Comparison of ENCODE assay signal across 33 cellular contexts in the genomic region with DNA sequence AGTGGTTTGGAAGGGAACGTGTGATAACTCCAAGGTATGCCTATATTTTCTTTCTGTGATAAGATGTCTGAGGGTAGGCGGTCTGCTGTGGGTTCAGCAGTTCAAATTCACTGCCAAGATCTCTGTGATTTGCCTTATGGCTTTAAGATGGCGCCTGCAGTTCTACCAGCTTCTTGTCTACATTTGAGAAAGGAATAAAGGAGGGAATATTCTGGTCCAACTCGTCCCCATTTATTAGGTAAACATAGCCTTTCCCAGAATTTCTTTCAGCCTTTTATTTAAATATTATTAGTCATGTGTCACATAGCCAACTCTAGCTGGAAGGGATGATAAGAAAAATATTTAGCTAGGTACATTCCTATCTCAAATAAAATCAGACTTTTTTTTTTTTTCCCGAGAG. TPM values are rescaled to one million over a fixed set of nuclear protein-coding genes. Genes with fewer than 3 reads are reported as not detected.
"Had no signal": no experiment of that assay in that cellular context is flagged by ENCODE, and none has a peak within 500 bp of the region (broad histone marks: within the 10 kb centered on the region; RNA-seq: fewer than 3 reads in every experiment).

No MANE protein-coding gene starts in this region.

- H3K9me3 Mint-ChIP-seq: activated B cell treated with CpG ODN at 0.5 μM for 24 hours; activated CD8-positive, alpha-beta T cell treated with anti-CD3 and anti-CD28 coated beads for 36 hours; activated naive CD4-positive, alpha-beta T cell treated with anti-CD3 and anti-CD28 coated beads, Interleukin-2, amount 10 ng/mL, durations not matched to agents 7 days and 5 days; activated naive CD4-positive, alpha-beta T cell treated with anti-CD3 and anti-CD28 coated beads, Interleukin-2, amount 50 U/mL, for 72 hours; activated naive CD8-positive, alpha-beta T cell treated with anti-CD3 and anti-CD28 coated beads, Interleukin-2, amount 10 ng/mL, durations not matched to agents 7 days and 5 days; activated T-cell treated with anti-CD3 and anti-CD28 coated beads, Interleukin-2, amount 50 U/mL, for 4 hours; T-helper 2 cell treated with Interferon-gamma antibody and Interleukin-4, amounts not matched to agents 5 μg/mL and 100 μg/mL, for 36 hours had no signal

- H3K27ac Mint-ChIP-seq: activated B cell treated with CpG ODN at 0.5 μM for 24 hours; activated CD8-positive, alpha-beta T cell treated with anti-CD3 and anti-CD28 coated beads for 36 hours; activated naive CD4-positive, alpha-beta T cell treated with anti-CD3 and anti-CD28 coated beads, Interleukin-2, amount 10 ng/mL, durations not matched to agents 7 days and 5 days; activated naive CD4-positive, alpha-beta T cell treated with anti-CD3 and anti-CD28 coated beads, Interleukin-2, amount 50 U/mL, for 72 hours; activated naive CD8-positive, alpha-beta T cell treated with anti-CD3 and anti-CD28 coated beads, Interleukin-2, amount 10 ng/mL, durations not matched to agents 7 days and 5 days; activated T-helper 17 cell treated with anti-CD3 and anti-CD28 coated beads, Interleukin-2, amount 50 U/mL, for 72 hours; T-helper 17 cell; T-helper 2 cell treated with Interferon-gamma antibody and Interleukin-4, amounts not matched to agents 5 μg/mL and 100 μg/mL, for 36 hours had no signal

- DNase-seq: activated B cell treated with CpG ODN at 0.5 μM for 24 hours; activated CD4-positive, alpha-beta T cell treated with anti-CD3 and anti-CD28 coated beads for 48 hours; activated CD4-positive, alpha-beta T cell treated with anti-CD3 and anti-CD28 coated beads, Interleukin-2, amount 50 U/mL, for 1 hour; activated CD4-positive, alpha-beta T cell treated with anti-CD3 and anti-CD28 coated beads, Interleukin-2, amount 50 U/mL, for 48 hours; activated CD8-positive, alpha-beta memory T cell treated with anti-CD3 and anti-CD28 coated beads for 24 hours; activated CD8-positive, alpha-beta T cell treated with anti-CD3 and anti-CD28 coated beads for 36 hours; activated effector memory CD4-positive, alpha-beta T cell treated with anti-CD3 and anti-CD28 coated beads, Interleukin-2, amount 50 U/mL, for 16 hours; activated naive CD4-positive, alpha-beta T cell; activated naive CD4-positive, alpha-beta T cell treated with anti-CD3 and anti-CD28 coated beads, Interleukin-2, amount 10 ng/mL, durations not matched to agents 7 days and 5 days; activated naive CD8-positive, alpha-beta T cell treated with anti-CD3 and anti-CD28 coated beads, Interleukin-2, amount 10 ng/mL, durations not matched to agents 7 days and 5 days; activated T-cell treated with anti-CD3 and anti-CD28 coated beads, Interleukin-2, amount 50 U/mL, for 4 hours; amniotic stem cell; anterior cingulate cortex; body of pancreas; central memory CD4-positive, alpha-beta T cell; cerebellar nuclear complex; colonic mucosa; effector CD8-positive, alpha-beta T cell; esophagus squamous epithelium; foreskin fibroblast; head of caudate nucleus; T-helper 1 cell; T-helper 17 cell; T1000 had no signal

- H3K27ac ChIP-seq: body of pancreas, breast epithelium, cardiac muscle cell, colonic mucosa, epithelial cell of prostate, esophagus squamous epithelium, WERI-Rb-1 had no signal

- H3K4me3 Mint-ChIP-seq: activated B cell treated with CpG ODN at 0.5 μM for 24 hours; activated CD8-positive, alpha-beta T cell treated with anti-CD3 and anti-CD28 coated beads for 36 hours; activated naive CD4-positive, alpha-beta T cell treated with anti-CD3 and anti-CD28 coated beads, Interleukin-2, amount 10 ng/mL, durations not matched to agents 7 days and 5 days; activated naive CD8-positive, alpha-beta T cell treated with anti-CD3 and anti-CD28 coated beads, Interleukin-2, amount 10 ng/mL, durations not matched to agents 7 days and 5 days; activated T-cell treated with anti-CD3 and anti-CD28 coated beads, Interleukin-2, amount 50 U/mL, for 4 hours; activated T-helper 17 cell treated with anti-CD3 and anti-CD28 coated beads, Interleukin-2, amount 50 U/mL, for 72 hours; T-helper 17 cell; T-helper 2 cell treated with Interferon-gamma antibody and Interleukin-4, amounts not matched to agents 5 μg/mL and 100 μg/mL, for 36 hours had no signal

- H3K4me1 Mint-ChIP-seq: activated B cell treated with CpG ODN at 0.5 μM for 24 hours; activated naive CD4-positive, alpha-beta T cell treated with anti-CD3 and anti-CD28 coated beads, Interleukin-2, amount 10 ng/mL, durations not matched to agents 7 days and 5 days; activated naive CD8-positive, alpha-beta T cell treated with anti-CD3 and anti-CD28 coated beads, Interleukin-2, amount 10 ng/mL, durations not matched to agents 7 days and 5 days; activated T-helper 17 cell treated with anti-CD3 and anti-CD28 coated beads, Interleukin-2, amount 50 U/mL, for 72 hours; T-helper 17 cell had no signal

- H3K27me3 ChIP-seq: body of pancreas, breast epithelium, colonic mucosa, esophagus squamous epithelium had no signal

- H3K4me1 ChIP-seq: body of pancreas, breast epithelium, colonic mucosa, esophagus squamous epithelium had no signal

- H3K27me3 Mint-ChIP-seq: activated B cell treated with CpG ODN at 0.5 μM for 24 hours; activated CD8-positive, alpha-beta T cell treated with anti-CD3 and anti-CD28 coated beads for 36 hours had no signal

- H3K36me3 Mint-ChIP-seq: activated naive CD4-positive, alpha-beta T cell treated with anti-CD3 and anti-CD28 coated beads, Interleukin-2, amount 10 ng/mL, durations not matched to agents 7 days and 5 days; activated naive CD4-positive, alpha-beta T cell treated with anti-CD3 and anti-CD28 coated beads, Interleukin-2, amount 50 U/mL, for 72 hours; activated naive CD8-positive, alpha-beta T cell treated with anti-CD3 and anti-CD28 coated beads, Interleukin-2, amount 10 ng/mL, durations not matched to agents 7 days and 5 days had no signal

- H3K9me3 ChIP-seq: body of pancreas, breast epithelium, colonic mucosa, esophagus squamous epithelium had no signal

- H3K36me3 ChIP-seq: breast epithelium, cardiac muscle cell, colonic mucosa, esophagus squamous epithelium, WERI-Rb-1 had no signal

- H3K4me3 ChIP-seq: body of pancreas, breast epithelium, cardiac muscle cell, colonic mucosa, esophagus squamous epithelium had no signal

RNA-seq across cellular contexts. Expression of gene KCNJ8, which starts 48.8 kb away (rescaled TPM):
- total RNA-seq: activated B cell treated with CpG ODN at 0.5 μM for 24 hours; activated CD8-positive, alpha-beta T cell treated with anti-CD3 and anti-CD28 coated beads for 36 hours; activated naive CD4-positive, alpha-beta T cell treated with anti-CD3 and anti-CD28 coated beads, Interleukin-2, amount 50 U/mL, for 72 hours; activated naive CD8-positive, alpha-beta T cell treated with anti-CD3 and anti-CD28 coated beads, Interleukin-2, amount 10 ng/mL, durations not matched to agents 7 days and 5 days; activated T-cell treated with anti-CD3 and anti-CD28 coated beads, Interleukin-2, amount 50 U/mL, for 4 hours; activated T-helper 17 cell treated with anti-CD3 and anti-CD28 coated beads, Interleukin-2, amount 50 U/mL, for 72 hours; dermis microvascular lymphatic vessel endothelial cell; endothelial cell of umbilical vein; T-helper 17 cell had no signal
- polyA plus RNA-seq: endothelial cell of umbilical vein had no signal
